Comparison of ENCODE assay signal across 21 cellular contexts in the genomic region with DNA sequence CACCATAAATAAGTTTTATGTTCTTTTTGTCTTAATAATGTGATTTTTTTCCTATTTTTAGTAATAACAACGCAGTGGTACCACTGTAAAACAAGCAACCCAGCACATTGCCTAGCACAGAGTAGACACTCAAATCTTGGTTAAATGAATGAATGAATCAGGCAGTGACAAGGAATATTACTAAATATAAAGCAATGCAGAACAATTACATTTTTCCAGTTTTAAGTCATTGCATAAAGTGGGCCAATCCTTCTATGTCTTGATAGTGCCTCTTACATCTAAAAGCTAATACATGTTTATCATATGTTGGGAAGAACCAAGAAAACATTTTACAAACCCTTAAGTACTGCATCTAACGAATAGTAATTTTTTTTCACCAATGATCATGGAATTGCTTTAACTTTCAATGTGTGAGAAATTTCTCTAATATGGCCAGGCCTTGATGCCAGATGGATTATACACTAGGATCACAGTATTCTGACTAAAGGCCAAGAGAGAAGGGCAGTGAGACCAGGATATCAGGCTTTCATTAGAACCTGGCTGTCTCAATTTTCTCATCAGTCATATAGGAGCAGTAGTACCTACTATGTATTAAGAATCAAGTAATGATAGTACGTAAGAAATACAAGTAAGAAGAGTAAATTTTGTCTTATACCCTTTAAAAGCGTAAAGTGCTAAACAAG.
"Had no signal": no experiment of that assay in that cellular context is flagged by ENCODE, and none has a peak within 500 bp of the region (broad histone marks: within the 10 kb centered on the region; RNA-seq: fewer than 3 reads in every experiment).

No MANE protein-coding gene starts in this region.

- H3K27me3 Mint-ChIP-seq: activated CD4-positive, alpha-beta memory T cell treated with anti-CD3 and anti-CD28 coated beads, Interleukin-2, amount 10 ng/mL, durations not matched to agents 7 days and 5 days; activated CD8-positive, alpha-beta memory T cell treated with anti-CD3 and anti-CD28 coated beads, Interleukin-2, amount 10 ng/mL, durations not matched to agents 7 days and 5 days; activated naive CD8-positive, alpha-beta T cell treated with anti-CD3 and anti-CD28 coated beads, Interleukin-2, amount 10 ng/mL, durations not matched to agents 7 days and 5 days; activated T-helper 17 cell treated with anti-CD3 and anti-CD28 coated beads, Interleukin-2, amount 50 U/mL, for 72 hours; brain; central memory CD8-positive, alpha-beta T cell had no signal

- H3K9me3 ChIP-seq: thyroid gland had no signal

- H3K27me3 ChIP-seq: thyroid gland had no signal

- ATAC-seq: activated CD8-positive, alpha-beta memory T cell treated with anti-CD3 and anti-CD28 coated beads, Interleukin-2, amount 10 ng/mL, durations not matched to agents 7 days and 5 days; activated T-helper 17 cell treated with anti-CD3 and anti-CD28 coated beads, Interleukin-2, amount 50 U/mL, for 72 hours had no signal

- H3K27ac ChIP-seq: thyroid gland had no signal

- H3K4me1 ChIP-seq: thyroid gland had no signal

- DNase-seq: activated CD4-positive, alpha-beta memory T cell treated with anti-CD3 and anti-CD28 coated beads, Interleukin-2, amount 10 ng/mL, durations not matched to agents 7 days and 5 days; activated CD4-positive, alpha-beta T cell treated with anti-CD3 and anti-CD28 coated beads for 48 hours; activated CD4-positive, CD25-positive, alpha-beta regulatory T cell; activated CD8-positive, alpha-beta memory T cell treated with anti-CD3 and anti-CD28 coated beads, Interleukin-2, amount 10 ng/mL, durations not matched to agents 7 days and 5 days; activated naive CD4-positive, alpha-beta T cell treated with Interleukin-2 at 50 U/mL for 16 hours; activated naive CD8-positive, alpha-beta T cell treated with anti-CD3 and anti-CD28 coated beads, Interleukin-2, amount 10 ng/mL, durations not matched to agents 7 days and 5 days; amygdala; cortex of kidney; foreskin fibroblast; kidney; midbrain; occipital lobe; posterior cingulate gyrus; stimulated activated naive CD4-positive, alpha-beta T cell; T1000; thyroid gland had no signal

- H3K9me3 Mint-ChIP-seq: activated T-helper 17 cell treated with anti-CD3 and anti-CD28 coated beads, Interleukin-2, amount 50 U/mL, for 72 hours; central memory CD8-positive, alpha-beta T cell had no signal

- H3K27ac Mint-ChIP-seq: activated CD4-positive, alpha-beta memory T cell treated with anti-CD3 and anti-CD28 coated beads, Interleukin-2, amount 10 ng/mL, durations not matched to agents 7 days and 5 days; activated CD8-positive, alpha-beta memory T cell treated with anti-CD3 and anti-CD28 coated beads, Interleukin-2, amount 10 ng/mL, durations not matched to agents 7 days and 5 days; activated naive CD8-positive, alpha-beta T cell treated with anti-CD3 and anti-CD28 coated beads, Interleukin-2, amount 10 ng/mL, durations not matched to agents 7 days and 5 days; activated T-helper 17 cell treated with anti-CD3 and anti-CD28 coated beads, Interleukin-2, amount 50 U/mL, for 72 hours had no signal

- H3K4me3 ChIP-seq: lung, thyroid gland had no signal

- H3K4me1 Mint-ChIP-seq: activated CD4-positive, alpha-beta memory T cell treated with anti-CD3 and anti-CD28 coated beads, Interleukin-2, amount 10 ng/mL, durations not matched to agents 7 days and 5 days; activated CD8-positive, alpha-beta memory T cell treated with anti-CD3 and anti-CD28 coated beads, Interleukin-2, amount 10 ng/mL, durations not matched to agents 7 days and 5 days; activated naive CD8-positive, alpha-beta T cell treated with anti-CD3 and anti-CD28 coated beads, Interleukin-2, amount 10 ng/mL, durations not matched to agents 7 days and 5 days had no signal

- H3K36me3 Mint-ChIP-seq: activated CD8-positive, alpha-beta memory T cell treated with anti-CD3 and anti-CD28 coated beads, Interleukin-2, amount 10 ng/mL, durations not matched to agents 7 days and 5 days had no signal

- H3K4me3 Mint-ChIP-seq: activated CD4-positive, alpha-beta memory T cell treated with anti-CD3 and anti-CD28 coated beads, Interleukin-2, amount 10 ng/mL, durations not matched to agents 7 days and 5 days; activated CD8-positive, alpha-beta memory T cell treated with anti-CD3 and anti-CD28 coated beads, Interleukin-2, amount 10 ng/mL, durations not matched to agents 7 days and 5 days; activated naive CD8-positive, alpha-beta T cell treated with anti-CD3 and anti-CD28 coated beads, Interleukin-2, amount 10 ng/mL, durations not matched to agents 7 days and 5 days; activated T-helper 17 cell treated with anti-CD3 and anti-CD28 coated beads, Interleukin-2, amount 50 U/mL, for 72 hours; brain; central memory CD8-positive, alpha-beta T cell; nephron had no signal

- H3K36me3 ChIP-seq: thyroid gland had no signal
